Comparison of ENCODE assay signal across 1 cellular context in genomic region chr12:104486943-104487819, GRCh38.
TF ChIP-seq lines count a peak whose summit lies in the region.

No MANE protein-coding gene starts in this region.

TF ChIP-seq in A549, 52 proteins besides CTCF, POLR2A, EP300 and RAD21 (continued from another document):
- TF ChIP-seq ELK1 (IDR thresholded peaks at IDR 0.05; ENCODE audit: low read depth, low read length) (no peak), HOXA7 (CRISPR knock-in tag; IDR thresholded peaks at IDR 0.05) (no peak)
